In the genomic region with DNA sequence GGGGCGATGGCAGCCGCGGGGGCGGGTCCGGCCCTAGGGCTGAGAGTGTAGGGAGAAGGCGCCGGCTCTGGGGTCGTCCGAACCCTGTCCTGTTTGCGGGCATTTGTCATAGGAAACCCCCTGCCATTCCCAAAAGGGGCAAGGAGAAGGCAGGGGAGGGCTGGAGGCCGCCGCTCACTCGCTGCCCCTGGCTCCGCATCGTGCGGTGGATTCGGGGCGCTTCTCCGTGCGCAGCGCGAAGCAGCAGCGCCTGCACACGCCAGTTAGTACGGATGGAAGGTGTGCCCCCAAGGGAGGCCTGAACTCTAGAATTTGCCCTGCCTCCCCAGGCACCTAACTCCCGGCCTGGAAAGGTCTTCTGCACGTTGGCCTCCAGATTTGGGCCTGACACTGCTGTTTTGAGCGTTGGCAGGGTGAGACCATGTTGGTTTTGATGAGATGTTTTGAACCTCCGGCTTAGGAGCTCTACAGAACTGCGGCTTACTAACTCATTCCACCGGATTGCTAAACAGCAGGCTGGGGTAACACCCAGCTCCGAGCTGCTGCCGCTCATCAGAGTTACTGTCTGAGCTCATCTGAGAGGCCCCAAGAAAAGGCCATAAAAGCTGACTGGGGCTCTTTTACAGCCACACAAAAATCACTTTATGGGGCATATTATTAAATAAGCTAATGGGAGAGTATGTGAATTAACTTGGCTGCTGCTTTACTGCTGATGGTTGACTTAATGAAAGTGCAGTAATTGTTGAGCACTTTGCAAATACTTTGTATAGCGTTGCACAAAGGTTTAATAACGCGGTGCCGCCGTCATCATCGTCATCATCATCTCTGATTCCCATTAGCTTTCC, we compare ENCODE assay signal across 1 cellular context.
TF ChIP-seq lines count a peak whose summit lies in the region.

No MANE protein-coding gene starts in this region.

TF ChIP-seq in HEK293, 187 proteins besides CTCF, POLR2A, EP300 and RAD21 (continued from another document):
- TF ChIP-seq, protein P1, sequence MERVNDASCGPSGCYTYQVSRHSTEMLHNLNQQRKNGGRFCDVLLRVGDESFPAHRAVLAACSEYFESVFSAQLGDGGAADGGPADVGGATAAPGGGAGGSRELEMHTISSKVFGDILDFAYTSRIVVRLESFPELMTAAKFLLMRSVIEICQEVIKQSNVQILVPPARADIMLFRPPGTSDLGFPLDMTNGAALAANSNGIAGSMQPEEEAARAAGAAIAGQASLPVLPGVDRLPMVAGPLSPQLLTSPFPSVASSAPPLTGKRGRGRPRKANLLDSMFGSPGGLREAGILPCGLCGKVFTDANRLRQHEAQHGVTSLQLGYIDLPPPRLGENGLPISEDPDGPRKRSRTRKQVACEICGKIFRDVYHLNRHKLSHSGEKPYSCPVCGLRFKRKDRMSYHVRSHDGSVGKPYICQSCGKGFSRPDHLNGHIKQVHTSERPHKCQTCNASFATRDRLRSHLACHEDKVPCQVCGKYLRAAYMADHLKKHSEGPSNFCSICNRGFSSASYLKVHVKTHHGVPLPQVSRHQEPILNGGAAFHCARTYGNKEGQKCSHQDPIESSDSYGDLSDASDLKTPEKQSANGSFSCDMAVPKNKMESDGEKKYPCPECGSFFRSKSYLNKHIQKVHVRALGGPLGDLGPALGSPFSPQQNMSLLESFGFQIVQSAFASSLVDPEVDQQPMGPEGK (tag by site-specific recombination; IDR thresholded peaks at IDR 0.05), result peak; percentile 63
- 0 out of 2 replicates have a peak, but pooled peaks have one; percentile 32 for TF ChIP-seq KLF8 (tag by site-specific recombination; IDR thresholded peaks at IDR 0.05)
- 0 out of 2 replicates have a peak, but pooled peaks have one; percentile 79 for TF ChIP-seq ZNF610 (tag by site-specific recombination; IDR thresholded peaks at IDR 0.05; ENCODE audit: borderline replicate concordance)
- peak; percentile 91 for TF ChIP-seq GLIS2 (tag by site-specific recombination; IDR thresholded peaks at IDR 0.05)
- TF ChIP-seq ZNF747 (tag by site-specific recombination; IDR thresholded peaks at IDR 0.05), result no peak
- 0 out of 2 replicates have a peak, but pooled peaks have one; percentile 13 for TF ChIP-seq ZNF138 (tag by site-specific recombination; IDR thresholded peaks at IDR 0.05; ENCODE audit: borderline replicate concordance)
- TF ChIP-seq, protein P2, sequence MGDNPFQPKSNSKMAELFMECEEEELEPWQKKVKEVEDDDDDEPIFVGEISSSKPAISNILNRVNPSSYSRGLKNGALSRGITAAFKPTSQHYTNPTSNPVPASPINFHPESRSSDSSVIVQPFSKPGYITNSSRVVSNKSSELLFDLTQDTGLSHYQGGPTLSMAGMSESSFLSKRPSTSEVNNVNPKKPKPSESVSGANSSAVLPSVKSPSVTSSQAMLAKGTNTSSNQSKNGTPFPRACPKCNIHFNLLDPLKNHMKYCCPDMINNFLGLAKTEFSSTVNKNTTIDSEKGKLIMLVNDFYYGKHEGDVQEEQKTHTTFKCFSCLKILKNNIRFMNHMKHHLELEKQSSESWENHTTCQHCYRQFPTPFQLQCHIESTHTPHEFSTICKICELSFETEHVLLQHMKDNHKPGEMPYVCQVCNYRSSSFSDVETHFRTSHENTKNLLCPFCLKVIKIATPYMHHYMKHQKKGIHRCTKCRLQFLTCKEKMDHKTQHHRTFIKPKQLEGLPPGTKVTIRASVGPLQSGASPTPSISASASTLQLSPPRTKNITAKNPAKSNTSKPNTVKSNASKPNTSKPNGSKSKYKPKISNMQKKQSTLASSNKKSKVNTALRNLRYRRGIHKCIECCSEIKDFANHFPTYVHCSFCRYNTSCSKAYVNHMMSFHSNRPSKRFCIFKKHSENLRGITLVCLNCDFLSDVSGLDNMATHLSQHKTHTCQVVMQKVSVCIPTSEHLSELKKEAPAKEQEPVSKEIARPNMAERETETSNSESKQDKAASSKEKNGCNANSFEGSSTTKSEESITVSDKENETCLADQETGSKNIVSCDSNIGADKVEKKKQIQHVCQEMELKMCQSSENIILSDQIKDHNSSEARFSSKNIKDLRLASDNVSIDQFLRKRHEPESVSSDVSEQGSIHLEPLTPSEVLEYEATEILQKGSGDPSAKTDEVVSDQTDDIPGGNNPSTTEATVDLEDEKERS (tag by site-specific recombination; IDR thresholded peaks at IDR 0.05), result 0 out of 2 replicates have a peak, but pooled peaks have one; percentile 8
- peak; percentile 34; the same call in 1 of the 2 replicates for TF ChIP-seq WT1 (tag by site-specific recombination; IDR thresholded peaks at IDR 0.05)
- TF ChIP-seq ZEB2 (tag by site-specific recombination; IDR thresholded peaks at IDR 0.05), result peak; percentile 62; the same call in 1 of the 2 replicates
- TF ChIP-seq ZFP37 (tag by site-specific recombination; IDR thresholded peaks at IDR 0.05), result 0 out of 2 replicates have a peak, but pooled peaks have one; percentile 45
- no peak for TF ChIP-seq ZNF223 (tag by site-specific recombination; IDR thresholded peaks at IDR 0.05)
- TF ChIP-seq IKZF3 (tag by site-specific recombination; IDR thresholded peaks at IDR 0.05), result no peak
- TF ChIP-seq, protein P3, sequence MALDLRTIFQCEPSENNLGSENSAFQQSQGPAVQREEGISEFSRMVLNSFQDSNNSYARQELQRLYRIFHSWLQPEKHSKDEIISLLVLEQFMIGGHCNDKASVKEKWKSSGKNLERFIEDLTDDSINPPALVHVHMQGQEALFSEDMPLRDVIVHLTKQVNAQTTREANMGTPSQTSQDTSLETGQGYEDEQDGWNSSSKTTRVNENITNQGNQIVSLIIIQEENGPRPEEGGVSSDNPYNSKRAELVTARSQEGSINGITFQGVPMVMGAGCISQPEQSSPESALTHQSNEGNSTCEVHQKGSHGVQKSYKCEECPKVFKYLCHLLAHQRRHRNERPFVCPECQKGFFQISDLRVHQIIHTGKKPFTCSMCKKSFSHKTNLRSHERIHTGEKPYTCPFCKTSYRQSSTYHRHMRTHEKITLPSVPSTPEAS (tag by site-specific recombination; IDR thresholded peaks at IDR 0.05), result 0 out of 2 replicates have a peak, but pooled peaks have one; percentile 13
- no peak for TF ChIP-seq ZNF202 (tag by site-specific recombination; IDR thresholded peaks at IDR 0.05; ENCODE audit: borderline replicate concordance)
- TF ChIP-seq ZBTB8A (tag by site-specific recombination; IDR thresholded peaks at IDR 0.05), result peak; percentile 69
- TF ChIP-seq, protein P4, sequence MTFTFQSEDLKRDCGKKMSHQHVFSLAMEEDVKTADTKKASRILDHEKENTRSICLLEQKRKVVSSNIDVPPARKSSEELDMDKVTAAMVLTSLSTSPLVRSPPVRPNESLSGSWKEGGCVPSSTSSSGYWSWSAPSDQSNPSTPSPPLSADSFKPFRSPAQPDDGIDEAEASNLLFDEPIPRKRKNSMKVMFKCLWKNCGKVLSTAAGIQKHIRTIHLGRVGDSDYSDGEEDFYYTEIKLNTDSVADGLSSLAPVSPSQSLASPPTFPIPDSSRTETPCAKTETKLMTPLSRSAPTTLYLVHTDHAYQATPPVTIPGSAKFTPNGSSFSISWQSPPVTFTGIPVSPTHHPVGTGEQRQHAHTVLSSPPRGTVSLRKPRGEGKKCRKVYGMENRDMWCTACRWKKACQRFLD (tag by site-specific recombination; IDR thresholded peaks at IDR 0.05), result no peak
- no peak for TF ChIP-seq RBAK (tag by site-specific recombination; IDR thresholded peaks at IDR 0.05)
- TF ChIP-seq ZNF561 (tag by site-specific recombination; IDR thresholded peaks at IDR 0.05; ENCODE audit: borderline replicate concordance), result peak; percentile 27; the same call in 1 of the 2 replicates
- peak; percentile 13 for TF ChIP-seq SP2 (tag by site-specific recombination; IDR thresholded peaks at IDR 0.05)
- TF ChIP-seq ZNF664 (tag by site-specific recombination; IDR thresholded peaks at IDR 0.05), result peak; percentile 91
- TF ChIP-seq, protein P5, sequence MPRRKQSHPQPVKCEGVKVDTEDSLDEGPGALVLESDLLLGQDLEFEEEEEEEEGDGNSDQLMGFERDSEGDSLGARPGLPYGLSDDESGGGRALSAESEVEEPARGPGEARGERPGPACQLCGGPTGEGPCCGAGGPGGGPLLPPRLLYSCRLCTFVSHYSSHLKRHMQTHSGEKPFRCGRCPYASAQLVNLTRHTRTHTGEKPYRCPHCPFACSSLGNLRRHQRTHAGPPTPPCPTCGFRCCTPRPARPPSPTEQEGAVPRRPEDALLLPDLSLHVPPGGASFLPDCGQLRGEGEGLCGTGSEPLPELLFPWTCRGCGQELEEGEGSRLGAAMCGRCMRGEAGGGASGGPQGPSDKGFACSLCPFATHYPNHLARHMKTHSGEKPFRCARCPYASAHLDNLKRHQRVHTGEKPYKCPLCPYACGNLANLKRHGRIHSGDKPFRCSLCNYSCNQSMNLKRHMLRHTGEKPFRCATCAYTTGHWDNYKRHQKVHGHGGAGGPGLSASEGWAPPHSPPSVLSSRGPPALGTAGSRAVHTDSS (tag by site-specific recombination; IDR thresholded peaks at IDR 0.05), result peak; percentile 87
- TF ChIP-seq ZXDB (tag by site-specific recombination; IDR thresholded peaks at IDR 0.05), result peak; percentile 70; the same call in 1 of the 2 replicates
- TF ChIP-seq ZNF302 (tag by site-specific recombination; IDR thresholded peaks at IDR 0.05; ENCODE audit: low read depth), result no peak
- TF ChIP-seq MYNN (tag by site-specific recombination; IDR thresholded peaks at IDR 0.05; ENCODE audit: borderline replicate concordance), result no peak
- TF ChIP-seq, protein P6, sequence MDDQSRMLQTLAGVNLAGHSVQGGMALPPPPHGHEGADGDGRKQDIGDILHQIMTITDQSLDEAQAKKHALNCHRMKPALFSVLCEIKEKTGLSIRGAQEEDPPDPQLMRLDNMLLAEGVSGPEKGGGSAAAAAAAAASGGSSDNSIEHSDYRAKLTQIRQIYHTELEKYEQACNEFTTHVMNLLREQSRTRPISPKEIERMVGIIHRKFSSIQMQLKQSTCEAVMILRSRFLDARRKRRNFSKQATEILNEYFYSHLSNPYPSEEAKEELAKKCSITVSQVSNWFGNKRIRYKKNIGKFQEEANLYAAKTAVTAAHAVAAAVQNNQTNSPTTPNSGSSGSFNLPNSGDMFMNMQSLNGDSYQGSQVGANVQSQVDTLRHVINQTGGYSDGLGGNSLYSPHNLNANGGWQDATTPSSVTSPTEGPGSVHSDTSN (CRISPR knock-in tag; IDR thresholded peaks at IDR 0.05), result 0 out of 2 replicates have a peak, but pooled peaks have one; percentile 60
- no peak for TF ChIP-seq MZF1 (tag by site-specific recombination; IDR thresholded peaks at IDR 0.05; ENCODE audit: borderline replicate concordance)
- TF ChIP-seq ZSCAN30 (tag by site-specific recombination; IDR thresholded peaks at IDR 0.05), result 0 out of 2 replicates have a peak, but pooled peaks have one; percentile 4
- TF ChIP-seq, protein P7, sequence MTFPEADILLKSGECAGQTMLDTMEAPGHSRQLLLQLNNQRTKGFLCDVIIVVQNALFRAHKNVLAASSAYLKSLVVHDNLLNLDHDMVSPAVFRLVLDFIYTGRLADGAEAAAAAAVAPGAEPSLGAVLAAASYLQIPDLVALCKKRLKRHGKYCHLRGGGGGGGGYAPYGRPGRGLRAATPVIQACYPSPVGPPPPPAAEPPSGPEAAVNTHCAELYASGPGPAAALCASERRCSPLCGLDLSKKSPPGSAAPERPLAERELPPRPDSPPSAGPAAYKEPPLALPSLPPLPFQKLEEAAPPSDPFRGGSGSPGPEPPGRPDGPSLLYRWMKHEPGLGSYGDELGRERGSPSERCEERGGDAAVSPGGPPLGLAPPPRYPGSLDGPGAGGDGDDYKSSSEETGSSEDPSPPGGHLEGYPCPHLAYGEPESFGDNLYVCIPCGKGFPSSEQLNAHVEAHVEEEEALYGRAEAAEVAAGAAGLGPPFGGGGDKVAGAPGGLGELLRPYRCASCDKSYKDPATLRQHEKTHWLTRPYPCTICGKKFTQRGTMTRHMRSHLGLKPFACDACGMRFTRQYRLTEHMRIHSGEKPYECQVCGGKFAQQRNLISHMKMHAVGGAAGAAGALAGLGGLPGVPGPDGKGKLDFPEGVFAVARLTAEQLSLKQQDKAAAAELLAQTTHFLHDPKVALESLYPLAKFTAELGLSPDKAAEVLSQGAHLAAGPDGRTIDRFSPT (tag by site-specific recombination; IDR thresholded peaks at IDR 0.05), result peak; percentile 73; the same call in 1 of the 2 replicates
- TF ChIP-seq ZNF76 (tag by site-specific recombination; IDR thresholded peaks at IDR 0.05; ENCODE audit: borderline replicate concordance, low read depth), result 0 out of 2 replicates have a peak, but pooled peaks have one; percentile 25
- peak; percentile 36; the same call in 1 of the 2 replicates for TF ChIP-seq GLIS1 (tag by site-specific recombination; IDR thresholded peaks at IDR 0.05)
- peak; percentile 47; the same call in 1 of the 2 replicates for TF ChIP-seq SP7 (tag by site-specific recombination; IDR thresholded peaks at IDR 0.05)
- peak; percentile 98 for TF ChIP-seq ZNF335 (tag by site-specific recombination; conservative IDR thresholded peaks at IDR 0.05)
- TF ChIP-seq ZSCAN23 (tag by site-specific recombination; IDR thresholded peaks at IDR 0.05), result no peak
- no peak for TF ChIP-seq ZNF10 (tag by site-specific recombination; IDR thresholded peaks at IDR 0.05)
- TF ChIP-seq ZBTB20 (tag by site-specific recombination; IDR thresholded peaks at IDR 0.05), result peak; percentile 74
- TF ChIP-seq, protein P8, sequence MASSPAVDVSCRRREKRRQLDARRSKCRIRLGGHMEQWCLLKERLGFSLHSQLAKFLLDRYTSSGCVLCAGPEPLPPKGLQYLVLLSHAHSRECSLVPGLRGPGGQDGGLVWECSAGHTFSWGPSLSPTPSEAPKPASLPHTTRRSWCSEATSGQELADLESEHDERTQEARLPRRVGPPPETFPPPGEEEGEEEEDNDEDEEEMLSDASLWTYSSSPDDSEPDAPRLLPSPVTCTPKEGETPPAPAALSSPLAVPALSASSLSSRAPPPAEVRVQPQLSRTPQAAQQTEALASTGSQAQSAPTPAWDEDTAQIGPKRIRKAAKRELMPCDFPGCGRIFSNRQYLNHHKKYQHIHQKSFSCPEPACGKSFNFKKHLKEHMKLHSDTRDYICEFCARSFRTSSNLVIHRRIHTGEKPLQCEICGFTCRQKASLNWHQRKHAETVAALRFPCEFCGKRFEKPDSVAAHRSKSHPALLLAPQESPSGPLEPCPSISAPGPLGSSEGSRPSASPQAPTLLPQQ (tag by site-specific recombination; IDR thresholded peaks at IDR 0.05), result peak; percentile 34; the same call in 1 of the 2 replicates
- TF ChIP-seq ZBTB48 (tag by site-specific recombination; IDR thresholded peaks at IDR 0.05), result peak; percentile 54; the same call in 1 of the 2 replicates
- no peak for TF ChIP-seq ZNF157 (tag by site-specific recombination; IDR thresholded peaks at IDR 0.05)
- no peak for TF ChIP-seq ZNF423 (tag by site-specific recombination; IDR thresholded peaks at IDR 0.05)
